In the genomic region with DNA sequence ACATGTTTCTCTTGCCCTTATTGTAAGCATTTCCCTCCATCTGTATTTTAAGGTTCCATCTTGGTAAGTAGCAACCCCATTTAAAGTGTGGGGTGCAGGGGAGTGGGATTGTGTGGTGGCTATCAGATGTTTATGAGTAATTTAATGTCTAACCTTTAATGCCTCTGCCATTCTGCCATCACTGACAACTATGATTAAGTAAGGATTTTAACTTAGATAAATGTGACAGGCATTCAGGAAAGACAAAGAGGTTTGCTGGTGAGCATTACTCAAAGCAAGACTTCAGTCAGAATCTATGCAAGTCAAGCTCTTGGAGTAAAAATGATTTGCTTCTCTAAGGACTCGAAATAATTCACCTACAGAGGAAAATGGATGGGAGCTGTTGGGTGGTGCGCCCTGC, we compare ENCODE assay signal across 2 cellular contexts.
TF ChIP-seq lines count a peak whose summit lies in the region.

No MANE protein-coding gene starts in this region.

TF ChIP-seq in SK-N-SH, 30 proteins besides CTCF, POLR2A, EP300 and RAD21 (continued from another document):
- TF ChIP-seq POLR2AphosphoS5 (IDR thresholded peaks at IDR 0.05; ENCODE audit: low read depth, low read length), result no peak
- no peak for TF ChIP-seq TEAD4 (IDR thresholded peaks at IDR 0.05; ENCODE audit: borderline replicate concordance, insufficient read depth)
- TF ChIP-seq, protein P1, sequence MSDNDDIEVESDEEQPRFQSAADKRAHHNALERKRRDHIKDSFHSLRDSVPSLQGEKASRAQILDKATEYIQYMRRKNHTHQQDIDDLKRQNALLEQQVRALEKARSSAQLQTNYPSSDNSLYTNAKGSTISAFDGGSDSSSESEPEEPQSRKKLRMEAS (IDR thresholded peaks at IDR 0.05; ENCODE audit: low read depth), result no peak
- TF ChIP-seq SIN3A (IDR thresholded peaks at IDR 0.05; ENCODE audit: borderline replicate concordance, low read depth, low read length), result no peak
- TF ChIP-seq RFX5 (IDR thresholded peaks at IDR 0.05; ENCODE audit: low read length), result no peak
- no peak for TF ChIP-seq EZH2phosphoT487 (IDR thresholded peaks at IDR 0.05; ENCODE audit: borderline replicate concordance, low read depth)
- no peak for TF ChIP-seq TAF1 (IDR thresholded peaks at IDR 0.05; ENCODE audit: borderline replicate concordance, low read depth, low read length)
- no peak for TF ChIP-seq CHD2 (IDR thresholded peaks at IDR 0.05; ENCODE audit: low read length, partially characterized antibody)
- TF ChIP-seq, protein P2, sequence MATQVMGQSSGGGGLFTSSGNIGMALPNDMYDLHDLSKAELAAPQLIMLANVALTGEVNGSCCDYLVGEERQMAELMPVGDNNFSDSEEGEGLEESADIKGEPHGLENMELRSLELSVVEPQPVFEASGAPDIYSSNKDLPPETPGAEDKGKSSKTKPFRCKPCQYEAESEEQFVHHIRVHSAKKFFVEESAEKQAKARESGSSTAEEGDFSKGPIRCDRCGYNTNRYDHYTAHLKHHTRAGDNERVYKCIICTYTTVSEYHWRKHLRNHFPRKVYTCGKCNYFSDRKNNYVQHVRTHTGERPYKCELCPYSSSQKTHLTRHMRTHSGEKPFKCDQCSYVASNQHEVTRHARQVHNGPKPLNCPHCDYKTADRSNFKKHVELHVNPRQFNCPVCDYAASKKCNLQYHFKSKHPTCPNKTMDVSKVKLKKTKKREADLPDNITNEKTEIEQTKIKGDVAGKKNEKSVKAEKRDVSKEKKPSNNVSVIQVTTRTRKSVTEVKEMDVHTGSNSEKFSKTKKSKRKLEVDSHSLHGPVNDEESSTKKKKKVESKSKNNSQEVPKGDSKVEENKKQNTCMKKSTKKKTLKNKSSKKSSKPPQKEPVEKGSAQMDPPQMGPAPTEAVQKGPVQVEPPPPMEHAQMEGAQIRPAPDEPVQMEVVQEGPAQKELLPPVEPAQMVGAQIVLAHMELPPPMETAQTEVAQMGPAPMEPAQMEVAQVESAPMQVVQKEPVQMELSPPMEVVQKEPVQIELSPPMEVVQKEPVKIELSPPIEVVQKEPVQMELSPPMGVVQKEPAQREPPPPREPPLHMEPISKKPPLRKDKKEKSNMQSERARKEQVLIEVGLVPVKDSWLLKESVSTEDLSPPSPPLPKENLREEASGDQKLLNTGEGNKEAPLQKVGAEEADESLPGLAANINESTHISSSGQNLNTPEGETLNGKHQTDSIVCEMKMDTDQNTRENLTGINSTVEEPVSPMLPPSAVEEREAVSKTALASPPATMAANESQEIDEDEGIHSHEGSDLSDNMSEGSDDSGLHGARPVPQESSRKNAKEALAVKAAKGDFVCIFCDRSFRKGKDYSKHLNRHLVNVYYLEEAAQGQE (IDR thresholded peaks at IDR 0.05; ENCODE audit: low read depth, low read length), result no peak
- TF ChIP-seq NFIC (IDR thresholded peaks at IDR 0.05; ENCODE audit: borderline replicate concordance), result no peak
- TF ChIP-seq FOSL2 (IDR thresholded peaks at IDR 0.05; ENCODE audit: borderline replicate concordance, low read depth), result no peak
- no peak for TF ChIP-seq YY1 (IDR thresholded peaks at IDR 0.05; ENCODE audit: low read depth)
- TF ChIP-seq NRF1 (IDR thresholded peaks at IDR 0.05; ENCODE audit: low read depth, low read length), result no peak
TF ChIP-seq in SK-N-SH: peak in this region for 0.

TF ChIP-seq in WTC11, 78 proteins besides CTCF, POLR2A, EP300 and RAD21 (continued from another document):
- TF ChIP-seq, protein P3, sequence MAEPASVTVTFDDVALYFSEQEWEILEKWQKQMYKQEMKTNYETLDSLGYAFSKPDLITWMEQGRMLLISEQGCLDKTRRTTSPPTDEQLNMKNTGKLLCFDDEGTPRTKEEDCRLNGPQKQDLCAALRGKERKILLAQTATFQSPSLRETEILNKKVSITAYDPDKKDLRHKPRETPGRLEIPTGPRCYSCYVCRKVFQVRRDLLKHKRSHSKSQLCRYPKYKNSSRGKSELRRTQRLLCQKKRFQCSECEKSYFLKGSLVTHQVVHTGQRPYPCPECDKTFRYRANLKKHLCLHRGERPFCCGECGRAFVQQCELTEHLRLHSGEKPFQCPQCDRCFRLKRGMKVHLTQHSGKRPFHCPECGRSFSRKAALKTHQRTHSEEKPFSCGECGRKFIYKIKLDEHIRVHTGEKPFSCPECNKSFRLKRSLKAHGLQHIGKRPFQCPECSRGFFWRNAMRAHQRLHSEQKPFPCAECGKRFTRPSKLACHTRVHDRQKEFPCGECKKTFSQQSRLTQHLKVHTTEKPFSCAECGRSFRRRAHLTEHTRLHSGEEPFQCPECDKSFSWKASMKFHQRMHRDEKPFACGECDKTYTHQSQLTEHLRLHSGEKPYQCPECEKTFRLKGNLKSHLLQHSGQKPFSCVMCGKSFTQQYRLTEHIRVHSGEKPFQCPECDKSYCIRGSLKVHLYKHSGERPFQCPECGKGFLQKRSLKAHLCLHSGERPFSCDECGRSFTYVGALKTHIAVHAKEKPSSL (CRISPR knock-in tag; conservative IDR thresholded peaks at IDR 0.05), result no peak
- TF ChIP-seq ZNF232 (CRISPR knock-in tag; IDR thresholded peaks at IDR 0.05), result no peak
- TF ChIP-seq, protein P4, sequence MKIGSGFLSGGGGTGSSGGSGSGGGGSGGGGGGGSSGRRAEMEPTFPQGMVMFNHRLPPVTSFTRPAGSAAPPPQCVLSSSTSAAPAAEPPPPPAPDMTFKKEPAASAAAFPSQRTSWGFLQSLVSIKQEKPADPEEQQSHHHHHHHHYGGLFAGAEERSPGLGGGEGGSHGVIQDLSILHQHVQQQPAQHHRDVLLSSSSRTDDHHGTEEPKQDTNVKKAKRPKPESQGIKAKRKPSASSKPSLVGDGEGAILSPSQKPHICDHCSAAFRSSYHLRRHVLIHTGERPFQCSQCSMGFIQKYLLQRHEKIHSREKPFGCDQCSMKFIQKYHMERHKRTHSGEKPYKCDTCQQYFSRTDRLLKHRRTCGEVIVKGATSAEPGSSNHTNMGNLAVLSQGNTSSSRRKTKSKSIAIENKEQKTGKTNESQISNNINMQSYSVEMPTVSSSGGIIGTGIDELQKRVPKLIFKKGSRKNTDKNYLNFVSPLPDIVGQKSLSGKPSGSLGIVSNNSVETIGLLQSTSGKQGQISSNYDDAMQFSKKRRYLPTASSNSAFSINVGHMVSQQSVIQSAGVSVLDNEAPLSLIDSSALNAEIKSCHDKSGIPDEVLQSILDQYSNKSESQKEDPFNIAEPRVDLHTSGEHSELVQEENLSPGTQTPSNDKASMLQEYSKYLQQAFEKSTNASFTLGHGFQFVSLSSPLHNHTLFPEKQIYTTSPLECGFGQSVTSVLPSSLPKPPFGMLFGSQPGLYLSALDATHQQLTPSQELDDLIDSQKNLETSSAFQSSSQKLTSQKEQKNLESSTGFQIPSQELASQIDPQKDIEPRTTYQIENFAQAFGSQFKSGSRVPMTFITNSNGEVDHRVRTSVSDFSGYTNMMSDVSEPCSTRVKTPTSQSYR (CRISPR knock-in tag; IDR thresholded peaks at IDR 0.05), result no peak
- TF ChIP-seq KAT7 (CRISPR knock-in tag; IDR thresholded peaks at IDR 0.05; ENCODE audit: borderline replicate concordance), result no peak
- TF ChIP-seq ZNF416 (CRISPR knock-in tag; IDR thresholded peaks at IDR 0.05), result no peak
- TF ChIP-seq, protein P5, sequence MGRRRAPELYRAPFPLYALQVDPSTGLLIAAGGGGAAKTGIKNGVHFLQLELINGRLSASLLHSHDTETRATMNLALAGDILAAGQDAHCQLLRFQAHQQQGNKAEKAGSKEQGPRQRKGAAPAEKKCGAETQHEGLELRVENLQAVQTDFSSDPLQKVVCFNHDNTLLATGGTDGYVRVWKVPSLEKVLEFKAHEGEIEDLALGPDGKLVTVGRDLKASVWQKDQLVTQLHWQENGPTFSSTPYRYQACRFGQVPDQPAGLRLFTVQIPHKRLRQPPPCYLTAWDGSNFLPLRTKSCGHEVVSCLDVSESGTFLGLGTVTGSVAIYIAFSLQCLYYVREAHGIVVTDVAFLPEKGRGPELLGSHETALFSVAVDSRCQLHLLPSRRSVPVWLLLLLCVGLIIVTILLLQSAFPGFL (CRISPR knock-in tag; IDR thresholded peaks at IDR 0.05; ENCODE audit: borderline replicate concordance), result no peak
- TF ChIP-seq NFYB (CRISPR knock-in tag; conservative IDR thresholded peaks at IDR 0.05; ENCODE audit: low read depth), result no peak
- TF ChIP-seq TP53 (CRISPR knock-in tag; IDR thresholded peaks at IDR 0.05), result no peak
- no peak for TF ChIP-seq NR3C1 (CRISPR knock-in tag; conservative IDR thresholded peaks at IDR 0.05; ENCODE audit: low read depth)
- no peak for TF ChIP-seq NFE2L1 (CRISPR knock-in tag; IDR thresholded peaks at IDR 0.05)
- TF ChIP-seq ZNF396 (CRISPR knock-in tag; IDR thresholded peaks at IDR 0.05; ENCODE audit: borderline replicate concordance), result no peak
- no peak for TF ChIP-seq GRHL2 (CRISPR knock-in tag; IDR thresholded peaks at IDR 0.05; ENCODE audit: insufficient replicate concordance, severe bottlenecking)
- TF ChIP-seq, protein P6, sequence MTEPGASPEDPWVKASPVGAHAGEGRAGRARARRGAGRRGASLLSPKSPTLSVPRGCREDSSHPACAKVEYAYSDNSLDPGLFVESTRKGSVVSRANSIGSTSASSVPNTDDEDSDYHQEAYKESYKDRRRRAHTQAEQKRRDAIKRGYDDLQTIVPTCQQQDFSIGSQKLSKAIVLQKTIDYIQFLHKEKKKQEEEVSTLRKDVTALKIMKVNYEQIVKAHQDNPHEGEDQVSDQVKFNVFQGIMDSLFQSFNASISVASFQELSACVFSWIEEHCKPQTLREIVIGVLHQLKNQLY (CRISPR knock-in tag; IDR thresholded peaks at IDR 0.05), result no peak
- no peak for TF ChIP-seq ZNF219 (CRISPR knock-in tag; IDR thresholded peaks at IDR 0.05; ENCODE audit: borderline replicate concordance)
- no peak for TF ChIP-seq SMAD3 (CRISPR knock-in tag; IDR thresholded peaks at IDR 0.05; ENCODE audit: borderline replicate concordance)
- TF ChIP-seq, protein P7, sequence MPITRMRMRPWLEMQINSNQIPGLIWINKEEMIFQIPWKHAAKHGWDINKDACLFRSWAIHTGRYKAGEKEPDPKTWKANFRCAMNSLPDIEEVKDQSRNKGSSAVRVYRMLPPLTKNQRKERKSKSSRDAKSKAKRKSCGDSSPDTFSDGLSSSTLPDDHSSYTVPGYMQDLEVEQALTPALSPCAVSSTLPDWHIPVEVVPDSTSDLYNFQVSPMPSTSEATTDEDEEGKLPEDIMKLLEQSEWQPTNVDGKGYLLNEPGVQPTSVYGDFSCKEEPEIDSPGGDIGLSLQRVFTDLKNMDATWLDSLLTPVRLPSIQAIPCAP (CRISPR knock-in tag; IDR thresholded peaks at IDR 0.05), result no peak
- TF ChIP-seq, protein P8, sequence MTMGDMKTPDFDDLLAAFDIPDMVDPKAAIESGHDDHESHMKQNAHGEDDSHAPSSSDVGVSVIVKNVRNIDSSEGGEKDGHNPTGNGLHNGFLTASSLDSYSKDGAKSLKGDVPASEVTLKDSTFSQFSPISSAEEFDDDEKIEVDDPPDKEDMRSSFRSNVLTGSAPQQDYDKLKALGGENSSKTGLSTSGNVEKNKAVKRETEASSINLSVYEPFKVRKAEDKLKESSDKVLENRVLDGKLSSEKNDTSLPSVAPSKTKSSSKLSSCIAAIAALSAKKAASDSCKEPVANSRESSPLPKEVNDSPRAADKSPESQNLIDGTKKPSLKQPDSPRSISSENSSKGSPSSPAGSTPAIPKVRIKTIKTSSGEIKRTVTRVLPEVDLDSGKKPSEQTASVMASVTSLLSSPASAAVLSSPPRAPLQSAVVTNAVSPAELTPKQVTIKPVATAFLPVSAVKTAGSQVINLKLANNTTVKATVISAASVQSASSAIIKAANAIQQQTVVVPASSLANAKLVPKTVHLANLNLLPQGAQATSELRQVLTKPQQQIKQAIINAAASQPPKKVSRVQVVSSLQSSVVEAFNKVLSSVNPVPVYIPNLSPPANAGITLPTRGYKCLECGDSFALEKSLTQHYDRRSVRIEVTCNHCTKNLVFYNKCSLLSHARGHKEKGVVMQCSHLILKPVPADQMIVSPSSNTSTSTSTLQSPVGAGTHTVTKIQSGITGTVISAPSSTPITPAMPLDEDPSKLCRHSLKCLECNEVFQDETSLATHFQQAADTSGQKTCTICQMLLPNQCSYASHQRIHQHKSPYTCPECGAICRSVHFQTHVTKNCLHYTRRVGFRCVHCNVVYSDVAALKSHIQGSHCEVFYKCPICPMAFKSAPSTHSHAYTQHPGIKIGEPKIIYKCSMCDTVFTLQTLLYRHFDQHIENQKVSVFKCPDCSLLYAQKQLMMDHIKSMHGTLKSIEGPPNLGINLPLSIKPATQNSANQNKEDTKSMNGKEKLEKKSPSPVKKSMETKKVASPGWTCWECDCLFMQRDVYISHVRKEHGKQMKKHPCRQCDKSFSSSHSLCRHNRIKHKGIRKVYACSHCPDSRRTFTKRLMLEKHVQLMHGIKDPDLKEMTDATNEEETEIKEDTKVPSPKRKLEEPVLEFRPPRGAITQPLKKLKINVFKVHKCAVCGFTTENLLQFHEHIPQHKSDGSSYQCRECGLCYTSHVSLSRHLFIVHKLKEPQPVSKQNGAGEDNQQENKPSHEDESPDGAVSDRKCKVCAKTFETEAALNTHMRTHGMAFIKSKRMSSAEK (CRISPR knock-in tag; IDR thresholded peaks at IDR 0.05; ENCODE audit: borderline replicate concordance), result no peak
- no peak for TF ChIP-seq ELF4 (CRISPR knock-in tag; IDR thresholded peaks at IDR 0.05; ENCODE audit: low read depth)
